31 cellular contexts compared by ENCODE assay signal in the genomic region with DNA sequence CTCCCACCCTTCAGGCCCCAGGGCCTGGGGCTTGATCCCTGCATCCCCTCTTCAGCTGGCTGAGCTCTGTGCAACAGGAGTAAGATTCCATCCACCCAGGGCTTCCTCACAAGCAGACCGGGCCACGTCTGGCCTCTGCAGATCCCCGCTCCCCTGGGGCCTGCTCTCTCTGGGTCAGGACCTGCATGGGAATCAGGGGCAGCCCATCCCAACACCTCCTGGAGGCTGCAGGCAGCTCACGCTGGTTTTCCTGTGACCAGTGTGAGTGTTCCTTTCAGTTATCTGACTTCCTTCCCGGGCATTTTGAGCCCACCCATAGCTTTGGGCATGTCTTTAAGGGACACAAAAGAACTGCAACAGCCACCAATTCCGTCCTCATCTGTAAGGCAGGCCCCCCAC. TPM values are rescaled to one million over a fixed set of nuclear protein-coding genes. Genes with fewer than 3 reads are reported as not detected.
A peak's percentile ranks its signal among the peaks of the same experiment; 100 is the strongest.
DNase-seq lines count a peak whose midpoint lies in the region; ATAC-seq lines count a peak whose summit lies in the region.
"Had no signal": no experiment of that assay in that cellular context is flagged by ENCODE, and none has a peak within 500 bp of the region (broad histone marks: within the 10 kb centered on the region; RNA-seq: fewer than 3 reads in every experiment).

No MANE protein-coding gene starts in this region.

- H3K9ac ChIP-seq in neuronal stem cell (ENCODE audit: low read depth, low read length, poor library complexity), result peak overlapping the region; percentile 7

- no peak overlapping the region for H3K14ac ChIP-seq in neuronal stem cell (ENCODE audit: low read length)

- peak overlapping the region; percentile 26 for H2AFZ ChIP-seq in neuronal stem cell (ENCODE audit: low read length)

- H3K4me1 ChIP-seq in neuronal stem cell (ENCODE audit: control insufficient read depth in 2 of 2, insufficient read depth in 1 of 2, low read depth in 1 of 2, low read length in 2 of 2), result peaks cover 11% of the 10 kb centered on the region in 2 donors
- H3K4me1 ChIP-seq: A549, breast epithelium, lower lobe of right lung, uterus had no signal

- no peak overlapping the region for H2BK120ac ChIP-seq in neuronal stem cell (ENCODE audit: low read depth, low read length)

- H3K36me3 ChIP-seq in neuronal stem cell (replicated peaks in 1 of 2; ENCODE audit: control insufficient read depth in 2 of 2, insufficient read depth in 2 of 2, low read length in 2 of 2), result peaks cover 2 to 8% of the 10 kb centered on the region in 2 donors
- H3K36me3 ChIP-seq: breast epithelium, uterus had no signal

- H2AK5ac ChIP-seq in neuronal stem cell (ENCODE audit: low read depth, low read length), result peak overlapping the region; percentile 29

- intact Hi-C loops in activated naive CD4-positive, alpha-beta T cell treated with anti-CD3 and anti-CD28 coated beads for 36 hours (cut with micrococcal nuclease), result no loop called here

- H3K27ac ChIP-seq in neuronal stem cell (replicated peaks; ENCODE audit: low read length), result peak overlapping the region; percentile 63
- H3K27ac ChIP-seq: A549, breast epithelium, HL-60, lower lobe of right lung, SK-N-MC, uterus had no signal

- H3K79me1 ChIP-seq in neuronal stem cell (ENCODE audit: low read depth, low read length), result peaks cover 11% of the 10 kb centered on the region

- WGBS in neuronal stem cell (ENCODE audit: extremely low coverage in 2 of 2, insufficient read length in 2 of 2, insufficient replicate concordance in 1 of 2), 2 donors, result no CpG with 5 or more reads among the region's 6 CpGs

- peaks cover 15 to 17% of the 10 kb centered on the region in 2 donors for H3K9me3 ChIP-seq in neuronal stem cell (replicated peaks in 1 of 2; ENCODE audit: control insufficient read depth in 2 of 2, insufficient read depth in 1 of 2, low read depth in 1 of 2, low read length in 2 of 2)

- no peaks in the 10 kb centered on the region for H3K27me3 Mint-ChIP-seq in activated naive CD4-positive, alpha-beta T cell treated with anti-CD3 and anti-CD28 coated beads, Interleukin-2, amount 10 ng/mL, durations not matched to agents 7 days and 5 days
- H3K27me3 Mint-ChIP-seq in activated naive CD4-positive, alpha-beta T cell treated with anti-CD3 and anti-CD28 coated beads for 36 hours (ENCODE audit: low read depth), result no peaks in the 10 kb centered on the region
- H3K27me3 Mint-ChIP-seq in T-cell, result no peaks in the 10 kb centered on the region
- H3K27me3 Mint-ChIP-seq in effector memory CD8-positive, alpha-beta T cell, result no peaks in the 10 kb centered on the region
- no peaks in the 10 kb centered on the region for H3K27me3 Mint-ChIP-seq in activated CD4-positive, alpha-beta memory T cell treated with anti-CD3 and anti-CD28 coated beads, Interleukin-2, amount 10 ng/mL, durations not matched to agents 7 days and 5 days
- H3K27me3 Mint-ChIP-seq: B cell; stimulated activated memory B cell treated with anti-CD40 and anti-IgM and Interleukin-4, amounts not matched to agents 10 μg/mL and 1 μg/mL and 100 μg/mL, for 72 hours had no signal

- peak overlapping the region; percentile 68 for H3K18ac ChIP-seq in neuronal stem cell (ENCODE audit: low read length)

- CTCF ChIA-PET in activated naive CD4-positive, alpha-beta T cell treated with anti-CD3 and anti-CD28 coated beads, Interleukin-2, amount 10 ng/mL, durations not matched to agents 7 days and 5 days (lab: Charles Lee), result interaction anchor here (1.5 kb wide), 1 partner anchor 49 kb away, joined by 4 read pairs; no protein-coding TSS in a partner anchor
- CTCF ChIA-PET in activated naive CD4-positive, alpha-beta T cell treated with anti-CD3 and anti-CD28 coated beads for 36 hours (lab: Charles Lee), result no interaction called here
- CTCF ChIA-PET in T-cell (lab: Charles Lee), result interaction anchor here in 1 of 2 donors (0.6 kb wide), 1 partner anchor 94 kb away, joined by 3 read pairs; no protein-coding TSS in a partner anchor
- CTCF ChIA-PET in activated CD4-positive, alpha-beta memory T cell treated with anti-CD3 and anti-CD28 coated beads, Interleukin-2, amount 10 ng/mL, durations not matched to agents 7 days and 5 days (lab: Charles Lee), result no interaction called here

- no peak overlapping the region for H2BK15ac ChIP-seq in neuronal stem cell (ENCODE audit: low read length)

- H3K4me1 Mint-ChIP-seq in activated naive CD4-positive, alpha-beta T cell treated with anti-CD3 and anti-CD28 coated beads, Interleukin-2, amount 10 ng/mL, durations not matched to agents 7 days and 5 days, result peaks cover 15% of the 10 kb centered on the region
- peaks cover 31% of the 10 kb centered on the region for H3K4me1 Mint-ChIP-seq in activated naive CD4-positive, alpha-beta T cell treated with anti-CD3 and anti-CD28 coated beads for 36 hours (ENCODE audit: low read depth)
- peaks cover 44 to 59% (median 59%) of the 10 kb centered on the region in 3 donors for H3K4me1 Mint-ChIP-seq in T-cell
- peaks cover 40 to 42% of the 10 kb centered on the region in 2 donors for H3K4me1 Mint-ChIP-seq in effector memory CD8-positive, alpha-beta T cell (ENCODE audit: low read depth in 2 of 2)
- peaks cover 17% of the 10 kb centered on the region for H3K4me1 Mint-ChIP-seq in activated CD4-positive, alpha-beta memory T cell treated with anti-CD3 and anti-CD28 coated beads, Interleukin-2, amount 10 ng/mL, durations not matched to agents 7 days and 5 days

- no peak overlapping the region for H4K8ac ChIP-seq in neuronal stem cell (ENCODE audit: low read depth, low read length)

- no peak overlapping the region for H3K4me2 ChIP-seq in neuronal stem cell (ENCODE audit: insufficient read depth, low read length, poor library complexity, severe bottlenecking)
- H3K4me2 ChIP-seq: A549, smooth muscle cell had no signal

- no peak for DNase-seq in activated naive CD4-positive, alpha-beta T cell treated with anti-CD3 and anti-CD28 coated beads, Interleukin-2, amount 10 ng/mL, durations not matched to agents 7 days and 5 days
- DNase-seq in activated naive CD4-positive, alpha-beta T cell treated with anti-CD3 and anti-CD28 coated beads for 36 hours, result no peak
- DNase-seq in T-cell (no peak), neuronal stem cell (ENCODE audit: low spot score) (no peak), A172 (ENCODE audit: low spot score) (no peak)
- no peak for DNase-seq in effector memory CD8-positive, alpha-beta T cell
- DNase-seq in activated CD4-positive, alpha-beta memory T cell treated with anti-CD3 and anti-CD28 coated beads, Interleukin-2, amount 10 ng/mL, durations not matched to agents 7 days and 5 days, result no peak
- DNase-seq: activated CD4-positive, alpha-beta T cell treated with anti-CD3 and anti-CD28 coated beads, Interleukin-2, amount 50 U/mL, for 4 hours; activated CD4-positive, CD25-positive, alpha-beta regulatory T cell; amygdala; Calu3; DND-41; kidney; lower lobe of right lung; NCI-H1092; NCI-H187 treated with DMSO at 0.1 percent for 48 hours; NCI-H226; NCI-H748 treated with DMSO at 0.1 percent for 48 hours; RPMI8226; stimulated activated CD4-positive, alpha-beta T cell treated with anti-CD3 and anti-CD28 coated beads, Interleukin-2, amount 100 ng/mL, for 24 hours; T1000; uterus had no signal

- no peak overlapping the region for H3K23ac ChIP-seq in neuronal stem cell (ENCODE audit: low read depth, low read length, poor library complexity)

- no peak overlapping the region for H4K91ac ChIP-seq in neuronal stem cell (ENCODE audit: low read depth, low read length, poor library complexity)

- H3K9me3 Mint-ChIP-seq in activated naive CD4-positive, alpha-beta T cell treated with anti-CD3 and anti-CD28 coated beads, Interleukin-2, amount 10 ng/mL, durations not matched to agents 7 days and 5 days, result peaks cover 12% of the 10 kb centered on the region
- peaks cover 3% of the 10 kb centered on the region for H3K9me3 Mint-ChIP-seq in activated naive CD4-positive, alpha-beta T cell treated with anti-CD3 and anti-CD28 coated beads for 36 hours
- H3K9me3 Mint-ChIP-seq in T-cell, result peaks cover 5 to 10% (median 6%) of the 10 kb centered on the region in 3 donors
- no peaks in the 10 kb centered on the region for H3K9me3 Mint-ChIP-seq in effector memory CD8-positive, alpha-beta T cell
- peaks cover 8% of the 10 kb centered on the region for H3K9me3 Mint-ChIP-seq in activated CD4-positive, alpha-beta memory T cell treated with anti-CD3 and anti-CD28 coated beads, Interleukin-2, amount 10 ng/mL, durations not matched to agents 7 days and 5 days

- no peak overlapping the region for H3K4ac ChIP-seq in neuronal stem cell (ENCODE audit: low read length)

- H3K4me3 ChIP-seq in neuronal stem cell (ENCODE audit: low read length in 2 of 2), result no peak overlapping the region
- H3K4me3 ChIP-seq: A549, breast epithelium, GM12878, lower lobe of right lung, SK-N-MC, smooth muscle cell, uterus had no signal

- no peaks in the 10 kb centered on the region for H3K27me3 ChIP-seq in neuronal stem cell (ENCODE audit: control insufficient read depth in 3 of 3, insufficient read depth in 3 of 3, low read depth in 1 of 3, low read length in 3 of 3)
- H3K27me3 ChIP-seq: breast epithelium, uterus had no signal

- H3K27ac Mint-ChIP-seq in activated naive CD4-positive, alpha-beta T cell treated with anti-CD3 and anti-CD28 coated beads, Interleukin-2, amount 10 ng/mL, durations not matched to agents 7 days and 5 days, result peak overlapping the region; percentile 46
- no peak overlapping the region for H3K27ac Mint-ChIP-seq in activated naive CD4-positive, alpha-beta T cell treated with anti-CD3 and anti-CD28 coated beads for 36 hours
- peak overlapping the region; percentile 28 to 73 for H3K27ac Mint-ChIP-seq in T-cell
- H3K27ac Mint-ChIP-seq in effector memory CD8-positive, alpha-beta T cell, result peak overlapping the region; percentile 76 to 82
- H3K27ac Mint-ChIP-seq in activated CD4-positive, alpha-beta memory T cell treated with anti-CD3 and anti-CD28 coated beads, Interleukin-2, amount 10 ng/mL, durations not matched to agents 7 days and 5 days, result no peak overlapping the region
- H3K27ac Mint-ChIP-seq: B cell; stimulated activated memory B cell treated with anti-CD40 and anti-IgM and Interleukin-4, amounts not matched to agents 10 μg/mL and 1 μg/mL and 100 μg/mL, for 72 hours had no signal

- ATAC-seq in T-cell (replicated peaks in 1 of 4) (no peak), HG03521 (IDR thresholded peaks at IDR 0.05; ENCODE audit: unreplicated experiment) (no peak)
- ATAC-seq in effector memory CD8-positive, alpha-beta T cell (replicated peaks), result no peak
- ATAC-seq: A549; GM12878; lower lobe of right lung; stimulated activated memory B cell treated with anti-CD40 and anti-IgM and Interleukin-4, amounts not matched to agents 10 μg/mL and 1 μg/mL and 100 μg/mL, for 72 hours had no signal

- POLR2A ChIA-PET in T-cell (lab: Charles Lee), result interaction anchor here in 1 of 2 donors (0.5 kb wide), 1 partner anchor 7 kb away, joined by 3 read pairs; no protein-coding TSS in a partner anchor
- POLR2A ChIA-PET in activated CD4-positive, alpha-beta memory T cell treated with anti-CD3 and anti-CD28 coated beads, Interleukin-2, amount 10 ng/mL, durations not matched to agents 7 days and 5 days (lab: Charles Lee), result interaction anchor here (0.9 to 1.1 kb wide), 2 partner anchors 13 to 17 kb away, joined by 3 read pairs; no protein-coding TSS in a partner anchor

- no peak overlapping the region for H2BK5ac ChIP-seq in neuronal stem cell (ENCODE audit: low read length)

- H2BK12ac ChIP-seq in neuronal stem cell (ENCODE audit: low read length), result no peak overlapping the region

- no peak overlapping the region for H3K4me3 Mint-ChIP-seq in activated naive CD4-positive, alpha-beta T cell treated with anti-CD3 and anti-CD28 coated beads, Interleukin-2, amount 10 ng/mL, durations not matched to agents 7 days and 5 days
- H3K4me3 Mint-ChIP-seq in activated naive CD4-positive, alpha-beta T cell treated with anti-CD3 and anti-CD28 coated beads for 36 hours, result no peak overlapping the region
- no peak overlapping the region for H3K4me3 Mint-ChIP-seq in T-cell
- peak overlapping the region in 1 of 2 donors; percentile 13 for H3K4me3 Mint-ChIP-seq in effector memory CD8-positive, alpha-beta T cell
- H3K4me3 Mint-ChIP-seq in activated CD4-positive, alpha-beta memory T cell treated with anti-CD3 and anti-CD28 coated beads, Interleukin-2, amount 10 ng/mL, durations not matched to agents 7 days and 5 days, result no peak overlapping the region
- H3K4me3 Mint-ChIP-seq: B cell; stimulated activated memory B cell treated with anti-CD40 and anti-IgM and Interleukin-4, amounts not matched to agents 10 μg/mL and 1 μg/mL and 100 μg/mL, for 72 hours had no signal

- peaks cover 40% of the 10 kb centered on the region for H3K36me3 Mint-ChIP-seq in activated naive CD4-positive, alpha-beta T cell treated with anti-CD3 and anti-CD28 coated beads, Interleukin-2, amount 10 ng/mL, durations not matched to agents 7 days and 5 days
- H3K36me3 Mint-ChIP-seq in activated naive CD4-positive, alpha-beta T cell treated with anti-CD3 and anti-CD28 coated beads for 36 hours (ENCODE audit: low read depth), result peaks cover 25% of the 10 kb centered on the region
- peaks cover 22% of the 10 kb centered on the region for H3K36me3 Mint-ChIP-seq in T-cell
- peaks cover 15% of the 10 kb centered on the region for H3K36me3 Mint-ChIP-seq in effector memory CD8-positive, alpha-beta T cell (ENCODE audit: insufficient read depth)
- H3K36me3 Mint-ChIP-seq in activated CD4-positive, alpha-beta memory T cell treated with anti-CD3 and anti-CD28 coated beads, Interleukin-2, amount 10 ng/mL, durations not matched to agents 7 days and 5 days (ENCODE audit: low read depth), result peaks cover 38% of the 10 kb centered on the region

RNA-seq across cellular contexts. Expression of a gene that starts 16.3 kb away (rescaled TPM):
- total RNA-seq in activated naive CD4-positive, alpha-beta T cell treated with anti-CD3 and anti-CD28 coated beads for 36 hours, result 100 to 1,000 TPM; 148 TPM
- total RNA-seq in T-cell, result 100 to 1,000 TPM; 117 to 148 (median 125) TPM
- polyA plus RNA-seq in neuronal stem cell (2013, experiment 1 of 2), result 35.4 TPM
- 35.8 TPM for polyA plus RNA-seq in neuronal stem cell (2013, experiment 2 of 2)
- total RNA-seq in A172 (2014; rRNA removed; shearing (Covaris generic)), result 14.1 and 16.3 TPM in 2 replicates
- 100 to 1,000 TPM; 153 to 161 TPM for total RNA-seq in activated CD4-positive, alpha-beta memory T cell treated with anti-CD3 and anti-CD28 coated beads, Interleukin-2, amount 10 ng/mL, durations not matched to agents 7 days and 5 days

Comparison
In these comparisons a context has a peak if more than half of its experiments do, and no peak if none do; other contexts are left out.
1. H3K27ac Mint-ChIP-seq: peak in activated naive CD4-positive, alpha-beta T cell treated with anti-CD3 and anti-CD28 coated beads, Interleukin-2, amount 10 ng/mL, durations not matched to agents 7 days and 5 days (single experiment), T-cell (2 of 2) and effector memory CD8-positive, alpha-beta T cell (2 of 2); none in activated naive CD4-positive, alpha-beta T cell treated with anti-CD3 and anti-CD28 coated beads for 36 hours (single experiment) and activated CD4-positive, alpha-beta memory T cell treated with anti-CD3 and anti-CD28 coated beads, Interleukin-2, amount 10 ng/mL, durations not matched to agents 7 days and 5 days (single experiment).